20 cellular contexts compared by ENCODE assay signal in genomic region chr6:110198561-110198960, GRCh38. TPM values are rescaled to one million over a fixed set of nuclear protein-coding genes. Genes with fewer than 3 reads are reported as not detected.
DNase-seq lines count a peak whose midpoint lies in the region; ATAC-seq, FAIRE-seq and TF ChIP-seq lines count a peak whose summit lies in the region.
"Had no signal": no experiment of that assay in that cellular context is flagged by ENCODE, and none has a peak within 500 bp of the region (broad histone marks: within the 10 kb centered on the region; RNA-seq: fewer than 3 reads in every experiment).

No MANE protein-coding gene starts in this region.

- TF ChIP-seq CTCF in HepG2 (CRISPR knock-in tag; IDR thresholded peaks at IDR 0.05) (no peak), right lobe of liver (IDR thresholded peaks at IDR 0.05) (no peak), kidney (IDR thresholded peaks at IDR 0.05; ENCODE audit: borderline replicate concordance, extremely low read depth, insufficient read depth) (no peak), GM20000 (IDR thresholded peaks at IDR 0.05; ENCODE audit: extremely low read depth, missing control alignments) (no peak)

- TF ChIP-seq EP300 in HepG2 (IDR thresholded peaks at IDR 0.05; ENCODE audit: low read depth in 2 of 2, low read length in 2 of 2) (no peak), HepG2 (CRISPR knock-in tag; IDR thresholded peaks at IDR 0.05; ENCODE audit: borderline replicate concordance) (no peak)

- H3K9ac ChIP-seq in HepG2 (ENCODE audit: insufficient read depth, low read depth, low read length) (no peak overlapping the region), kidney (ENCODE audit: low read length in 2 of 2) (no peak overlapping the region)
- H3K9ac ChIP-seq: BLaER1 treated with 17β-estradiol and CSF1 and Interleukin-3, amounts not matched to agents 10 nM and 100 nM had no signal

- intact Hi-C loops in HepG2 (cut with micrococcal nuclease; ENCODE audit: unreplicated experiment) (no loop called here), right lobe of liver (cut with DNase I) (no loop called here), kidney (cut with DNase I) (no loop called here)

- WGBS in HepG2 (ENCODE audit: low lambda C conversion rate) = 97% methylated on average over 3 of the region's 3 CpGs
- 95% methylated on average over 3 of the region's 3 CpGs for WGBS in right lobe of liver (ENCODE audit: insufficient coverage, low coverage, low lambda C conversion rate, missing lambda C conversion rate)

- DNase-seq in HepG2 (ENCODE audit: low spot score) = no peak
- no peak for DNase-seq in right lobe of liver
- no peak for DNase-seq in kidney
- no peak for DNase-seq in OCI-M2 (lab: John Stamatoyannopoulos, UW; ENCODE audit: unreplicated experiment)
- no peak for DNase-seq in GM20000 (ENCODE audit: low spot score)
- DNase-seq: AML-193; Caco-2; Calu3; CD4-positive, alpha-beta T cell; CD8-positive, alpha-beta T cell; DMS79 treated with DMSO at 0.1 percent for 48 hours; GDM1 had no signal

- no peak for TF ChIP-seq POLR2A in HepG2 (IDR thresholded peaks at IDR 0.05; ENCODE audit: insufficient read depth in 1 of 2, low read depth in 2 of 2, low read length in 2 of 2)
- TF ChIP-seq POLR2A in right lobe of liver (IDR thresholded peaks at IDR 0.05) = no peak

- in situ Hi-C loops in HepG2 (cut with HindIII; ENCODE audit: extremely low pct_ligation_motif_present, low pct_unique_long_range_greater_than_20kb) = no loop called here

- no peak overlapping the region for H2AFZ ChIP-seq in HepG2 (ENCODE audit: low read length)

- no peaks in the 10 kb centered on the region for H3K27me3 ChIP-seq in HepG2 (ENCODE audit: control insufficient read depth in 1 of 2, insufficient read depth in 2 of 2, low read length in 2 of 2)
- no peaks in the 10 kb centered on the region for H3K27me3 ChIP-seq in right lobe of liver
- H3K27me3 ChIP-seq: BLaER1 treated with 17β-estradiol and CSF1 and Interleukin-3, amounts not matched to agents 10 nM and 100 nM had no signal

- POLR2A ChIA-PET in HepG2 (lab: Yijun Ruan, JAX) = no interaction called here

- CTCF ChIA-PET in HepG2 (lab: Yijun Ruan, JAX; ENCODE audit: low intra/inter-chr PET ratio, low total read pairs) = no interaction called here

- H3K4me1 ChIP-seq in HepG2 (ENCODE audit: insufficient read depth, low read length) (no peaks in the 10 kb centered on the region), right lobe of liver (no peaks in the 10 kb centered on the region), kidney (ENCODE audit: control insufficient read depth in 1 of 2, insufficient read depth in 1 of 2, low read depth in 1 of 2, low read length in 2 of 2) (no peaks in the 10 kb centered on the region)
- H3K4me1 ChIP-seq: A549; BLaER1 treated with 17β-estradiol and CSF1 and Interleukin-3, amounts not matched to agents 10 nM and 100 nM had no signal

- H3K27ac ChIP-seq in HepG2 (ENCODE audit: extremely low read length, insufficient read depth, low read length) = no peak overlapping the region
- H3K27ac ChIP-seq in right lobe of liver = no peak overlapping the region
- H3K27ac ChIP-seq in kidney (ENCODE audit: low read depth in 2 of 2, low read length in 2 of 2) = no peak overlapping the region
- H3K27ac ChIP-seq: 22Rv1; A549; BLaER1 treated with 17β-estradiol and CSF1 and Interleukin-3, amounts not matched to agents 10 nM and 100 nM; C4-2B had no signal

- no peak for TF ChIP-seq RAD21 in HepG2 (CRISPR knock-in tag; IDR thresholded peaks at IDR 0.05)

- ATAC-seq in HepG2 (no peak), right lobe of liver (no peak)
- ATAC-seq: A549; CD8-positive, alpha-beta T cell; GM12878 had no signal

- H3K36me3 ChIP-seq in HepG2 (replicated peaks in 1 of 2; ENCODE audit: control insufficient read depth in 1 of 2, insufficient read depth in 2 of 2, low read length in 2 of 2) (peaks cover 0 to 15% of the 10 kb centered on the region in 2 experiments; a peak in 3 of 5 replicates), right lobe of liver (peaks cover 0 to 10% (median 2%) of the 10 kb centered on the region in 4 donors), kidney (ENCODE audit: control insufficient read depth in 1 of 2, insufficient read depth in 2 of 2, low read length in 2 of 2) (peaks cover 2 to 6% of the 10 kb centered on the region in 2 donors)

- H4K20me1 ChIP-seq in HepG2 (ENCODE audit: insufficient read depth, low read length) = no peaks in the 10 kb centered on the region

- peaks cover 5% of the 10 kb centered on the region for H3K79me2 ChIP-seq in HepG2 (ENCODE audit: insufficient read depth, low read length)

- H3K9me3 ChIP-seq in HepG2 (ENCODE audit: low read length) (no peaks in the 10 kb centered on the region), right lobe of liver (no peaks in the 10 kb centered on the region), kidney (ENCODE audit: control insufficient read depth in 1 of 2, low read length in 2 of 2) (no peaks in the 10 kb centered on the region)
- H3K9me3 ChIP-seq: A549, Caco-2 had no signal

- H3K4me2 ChIP-seq in HepG2 (ENCODE audit: low read depth, low read length) = no peak overlapping the region
- H3K4me2 ChIP-seq: A549; BLaER1 treated with 17β-estradiol and CSF1 and Interleukin-3, amounts not matched to agents 10 nM and 100 nM had no signal

- FAIRE-seq in HepG2 (lab: Jason Lieb, UNC) (no peak), kidney (lab: Jason Lieb, UNC) (peak; percentile 3)
- FAIRE-seq: A549, D721Med, GM12878, GM12892, GM18507 had no signal

- H3K4me3 ChIP-seq in HepG2 (replicated peaks in 1 of 3; ENCODE audit: insufficient read depth in 1 of 3, low read depth in 2 of 3, low read length in 3 of 3) (no peak overlapping the region), right lobe of liver (no peak overlapping the region), kidney (ENCODE audit: low read length in 2 of 2) (no peak overlapping the region)
- H3K4me3 ChIP-seq: A549; BLaER1 treated with 17β-estradiol and CSF1 and Interleukin-3, amounts not matched to agents 10 nM and 100 nM; GM12878 had no signal

- BruUV-seq in HepG2 (replicated peaks; lab: Mats Ljungman, UMichigan) = no TSS peak

TF ChIP-seq in HepG2, 621 proteins besides CTCF, POLR2A, EP300 and RAD21 (continues in another document):
- TF ChIP-seq ZNF615 (CRISPR knock-in tag; IDR thresholded peaks at IDR 0.05; ENCODE audit: borderline replicate concordance) (no peak), ARHGAP35 (CRISPR knock-in tag; IDR thresholded peaks at IDR 0.05; ENCODE audit: borderline replicate concordance) (no peak)

RNA-seq across cellular contexts. Expression of gene CDC40, which starts 18.3 kb away (rescaled TPM):
- total RNA-seq in HepG2 (2016; rRNA removed; fragmentation: Illumina TruSeq; extraction: Trizol) (21.5 and 36.2 TPM in 2 replicates), right lobe of liver (10 to 100 TPM; 10.2 to 12.3 (median 11.0) TPM), kidney (24.6 TPM)
- 2.2 and 2.3 TPM in 2 replicates for total RNA-seq in HepG2 (2016; cell fraction: cytosol; rRNA removed; fragmentation: Illumina TruSeq; extraction: Trizol; ENCODE audit: low read depth)
- 22.3 and 33.2 TPM in 2 replicates for total RNA-seq in HepG2 (2016; cell fraction: insoluble cytoplasmic fraction; rRNA removed; fragmentation: Illumina TruSeq; extraction: Trizol)
- total RNA-seq in HepG2 (2016; cell fraction: membrane; rRNA removed; fragmentation: Illumina TruSeq; extraction: Trizol) = 6.7 and 8.7 TPM in 2 replicates
- total RNA-seq in HepG2 (2016; cell fraction: nucleus; rRNA removed; fragmentation: Illumina TruSeq; extraction: Trizol) = 16.0 and 16.1 TPM in 2 replicates
- polyA plus RNA-seq in HepG2 (2011; rRNA removed) (7.9 and 11.4 TPM in 2 replicates), kidney (ENCODE audit: insufficient read depth, low read depth, low replicate concordance) (10.9 TPM)
- polyA plus RNA-seq in HepG2 (2011; cell fraction: cytosol; rRNA removed) = 5.2 and 6.8 TPM in 2 replicates
- polyA plus RNA-seq in HepG2 (2011; cell fraction: nucleus; rRNA removed) = 2.3 and 2.8 TPM in 2 replicates
- 8.2 and 11.4 TPM in 2 replicates for polyA plus RNA-seq in HepG2 (2012)
- 0.60 and 0.67 TPM in 2 replicates for polyA plus RNA-seq in HepG2 (2016; cell fraction: cytosol; fragmentation: Illumina TruSeq; extraction: Trizol; ENCODE audit: low read depth)
- polyA plus RNA-seq in HepG2 (2016; cell fraction: insoluble cytoplasmic fraction; fragmentation: Illumina TruSeq; extraction: Trizol; ENCODE audit: low read depth) = 18.6 and 21.4 TPM in 2 replicates
- 2.7 and 3.2 TPM in 2 replicates for polyA plus RNA-seq in HepG2 (2016; cell fraction: membrane; fragmentation: Illumina TruSeq; extraction: Trizol; ENCODE audit: low read depth)
- polyA plus RNA-seq in HepG2 (2016; cell fraction: nucleus; fragmentation: Illumina TruSeq; extraction: Trizol; ENCODE audit: insufficient read depth, low read depth) = 12.6 and 14.0 TPM in 2 replicates
- polyA minus RNA-seq in HepG2 (2011; rRNA and poly(A)+ RNA removed; ENCODE audit: low replicate concordance) = 9.7 and 15.0 TPM in 2 replicates
- polyA minus RNA-seq in HepG2 (2011; cell fraction: cytosol; rRNA and poly(A)+ RNA removed) = 9.3 and 12.9 TPM in 2 replicates
- 21.1 and 23.2 TPM in 2 replicates for polyA minus RNA-seq in HepG2 (2011; cell fraction: nucleus; rRNA and poly(A)+ RNA removed)

RNA-seq across cellular contexts. Expression of gene WASF1, which starts 19.1 kb away (rescaled TPM):
- total RNA-seq in HepG2 (2016; rRNA removed; fragmentation: Illumina TruSeq; extraction: Trizol) (8.5 and 10.3 TPM in 2 replicates), right lobe of liver (1 to 10 TPM; 3.6 to 6.6 (median 4.8) TPM), kidney (9.7 TPM)
- 4.4 and 5.6 TPM in 2 replicates for total RNA-seq in HepG2 (2016; cell fraction: cytosol; rRNA removed; fragmentation: Illumina TruSeq; extraction: Trizol; ENCODE audit: low read depth)
- 9.8 and 10.3 TPM in 2 replicates for total RNA-seq in HepG2 (2016; cell fraction: insoluble cytoplasmic fraction; rRNA removed; fragmentation: Illumina TruSeq; extraction: Trizol)
- 13.2 and 15.5 TPM in 2 replicates for total RNA-seq in HepG2 (2016; cell fraction: membrane; rRNA removed; fragmentation: Illumina TruSeq; extraction: Trizol)
- total RNA-seq in HepG2 (2016; cell fraction: nucleus; rRNA removed; fragmentation: Illumina TruSeq; extraction: Trizol) = 10.3 and 13.5 TPM in 2 replicates
- polyA plus RNA-seq in HepG2 (2011; rRNA removed) (13.2 and 17.3 TPM in 2 replicates), kidney (ENCODE audit: insufficient read depth, low read depth, low replicate concordance) (6.5 TPM)
- 15.8 and 16.2 TPM in 2 replicates for polyA plus RNA-seq in HepG2 (2011; cell fraction: cytosol; rRNA removed)
- polyA plus RNA-seq in HepG2 (2011; cell fraction: nucleus; rRNA removed) = 9.5 and 9.9 TPM in 2 replicates
- polyA plus RNA-seq in HepG2 (2012) = 13.4 and 13.8 TPM in 2 replicates
- polyA plus RNA-seq in HepG2 (2016; cell fraction: cytosol; fragmentation: Illumina TruSeq; extraction: Trizol; ENCODE audit: low read depth) = 7.7 and 10.5 TPM in 2 replicates
- 17.6 and 22.7 TPM in 2 replicates for polyA plus RNA-seq in HepG2 (2016; cell fraction: insoluble cytoplasmic fraction; fragmentation: Illumina TruSeq; extraction: Trizol; ENCODE audit: low read depth)
- polyA plus RNA-seq in HepG2 (2016; cell fraction: membrane; fragmentation: Illumina TruSeq; extraction: Trizol; ENCODE audit: low read depth) = 20.6 and 21.7 TPM in 2 replicates
- polyA plus RNA-seq in HepG2 (2016; cell fraction: nucleus; fragmentation: Illumina TruSeq; extraction: Trizol; ENCODE audit: insufficient read depth, low read depth) = 20.4 TPM in 2 replicates
- polyA minus RNA-seq in HepG2 (2011; rRNA and poly(A)+ RNA removed; ENCODE audit: low replicate concordance) = 10.3 and 19.8 TPM in 2 replicates
- 4.6 and 5.2 TPM in 2 replicates for polyA minus RNA-seq in HepG2 (2011; cell fraction: cytosol; rRNA and poly(A)+ RNA removed)
- 17.9 and 21.6 TPM in 2 replicates for polyA minus RNA-seq in HepG2 (2011; cell fraction: nucleus; rRNA and poly(A)+ RNA removed)
